20 cellular contexts compared by ENCODE assay signal in genomic region chr15:64157599-64158125, GRCh38. TPM values are rescaled to one million over a fixed set of nuclear protein-coding genes. Genes with fewer than 3 reads are reported as not detected.
DNase-seq lines count a peak whose midpoint lies in the region; ATAC-seq, FAIRE-seq and TF ChIP-seq lines count a peak whose summit lies in the region.
"Had no signal": no experiment of that assay in that cellular context is flagged by ENCODE, and none has a peak within 500 bp of the region (broad histone marks: within the 10 kb centered on the region; RNA-seq: fewer than 3 reads in every experiment).

No MANE protein-coding gene starts in this region.

- H3K27ac Mint-ChIP-seq in activated T-cell treated with anti-CD3 and anti-CD28 coated beads, Interleukin-2, amount 50 U/mL, for 24 hours: peak overlapping the region; percentile 71
- peak overlapping the region; percentile 65 to 90 (median 90) for H3K27ac Mint-ChIP-seq in IgD-negative memory B cell
- no peak overlapping the region for H3K27ac Mint-ChIP-seq in neural crest cell (ENCODE audit: unreplicated experiment)
- H3K27ac Mint-ChIP-seq: activated T-helper 2 cell treated with anti-CD3 and anti-CD28 coated beads, Interferon-gamma antibody, Interleukin-2, Interleukin-4, amounts not matched to agents 10 μg/mL and 5 μg/mL and 100 μg/mL, durations not matched to agents 14 hours and 24 hours and 36 hours; neural progenitor cell had no signal

- H3K4me3 ChIP-seq in GM12878: no peak overlapping the region
- no peak overlapping the region for H3K4me3 ChIP-seq in sigmoid colon
- H3K4me3 ChIP-seq: neural progenitor cell, Peyer's patch, thyroid gland had no signal

- no peaks in the 10 kb centered on the region for H3K9me3 Mint-ChIP-seq in activated T-cell treated with anti-CD3 and anti-CD28 coated beads, Interleukin-2, amount 50 U/mL, for 24 hours
- H3K9me3 Mint-ChIP-seq in IgD-negative memory B cell: no peaks in the 10 kb centered on the region
- no peaks in the 10 kb centered on the region for H3K9me3 Mint-ChIP-seq in neural crest cell
- H3K9me3 Mint-ChIP-seq: activated T-helper 2 cell treated with anti-CD3 and anti-CD28 coated beads, Interferon-gamma antibody, Interleukin-2, Interleukin-4, amounts not matched to agents 10 μg/mL and 5 μg/mL and 100 μg/mL, durations not matched to agents 14 hours and 24 hours and 36 hours; neural progenitor cell had no signal

- no peak for DNase-seq in activated T-cell treated with anti-CD3 and anti-CD28 coated beads, Interleukin-2, amount 50 U/mL, for 24 hours
- DNase-seq in activated T-cell treated with anti-CD3 and anti-CD28 coated beads for 4 hours (no peak), GM12878 (ENCODE audit: low read depth, low spot score) (no peak), neural crest cell (ENCODE audit: low read depth, low spot score) (no peak), GOT3 (lab: John Stamatoyannopoulos, UW) (no peak), sigmoid colon (no peak)
- DNase-seq: aorta; CD4-positive, alpha-beta memory T cell; hippocampal formation; mesendoderm; NCI-H187 treated with DMSO at 0.1 percent for 48 hours; NCI-H446; Peyer's patch; stimulated activated CD4-positive, alpha-beta T cell treated with anti-CD3 and anti-CD28 coated beads, Interleukin-12 subunit alpha, Interleukin-12 subunit beta, amount 100 ng/mL, for 4 hours had no signal

- H3K4me2 ChIP-seq in GM12878 (ENCODE audit: control insufficient read depth, insufficient read depth): peak overlapping the region; percentile 69; the same call in 1 of the 2 replicates
- H3K4me2 ChIP-seq: neural progenitor cell had no signal

- WGBS in GM12878 (ENCODE audit: insufficient coverage, insufficient replicate concordance, low lambda C conversion rate, missing lambda C conversion rate): 75% methylated on average over 1 of the region's 1 CpG
- WGBS in sigmoid colon, 2 donors: 92 to 95% methylated on average over 1 of the region's 1 CpG

- H3K27ac ChIP-seq in GM12878 (ENCODE audit: control insufficient read depth, insufficient read depth): no peak overlapping the region
- H3K27ac ChIP-seq in sigmoid colon: no peak overlapping the region
- H3K27ac ChIP-seq: neural progenitor cell, Peyer's patch had no signal

- CTCF ChIA-PET in GM12878 (lab: Yijun Ruan, JAX): interaction anchor here (0.9 to 5.6 kb wide), 3 partner anchors 14 to 76 kb away, joined by 3 to 98 read pairs (median 3); no protein-coding TSS in a partner anchor

- no peak overlapping the region for H3K4me3 Mint-ChIP-seq in activated T-cell treated with anti-CD3 and anti-CD28 coated beads, Interleukin-2, amount 50 U/mL, for 24 hours
- peak overlapping the region in 3 of 4 donors; percentile 25 to 54 (median 30) for H3K4me3 Mint-ChIP-seq in IgD-negative memory B cell
- peak overlapping the region; percentile 47 for H3K4me3 Mint-ChIP-seq in neural crest cell

- RAD21 ChIA-PET in GM12878 (lab: Charles Lee; ENCODE audit: unreplicated experiment): interaction anchor here (1.7 kb wide), 1 partner anchor 13 kb away, joined by 4 read pairs; no protein-coding TSS in a partner anchor

- H3K4me1 ChIP-seq in GM12878 (ENCODE audit: control insufficient read depth, insufficient read depth, low read length) (peaks cover 28% of the 10 kb centered on the region), sigmoid colon (peaks cover 0 to 56% (median 47%) of the 10 kb centered on the region in 4 donors)

- POLR2A ChIA-PET in GM12878 (lab: Charles Lee): interaction anchor here (1.2 to 2.8 kb wide), 3 partner anchors 13 to 66 kb away, joined by 3 to 8 read pairs (median 8); no protein-coding TSS in a partner anchor

- no peak for TF ChIP-seq RAD21 in GM12878 (IDR thresholded peaks at IDR 0.05; ENCODE audit: insufficient read depth, low read depth, low read length)

- intact Hi-C loops in GM12878 (cut with micrococcal nuclease; ENCODE audit: unreplicated experiment) (loop anchor here (10.0 kb wide), 1 partner anchor 683 kb away; no protein-coding TSS in a partner anchor), sigmoid colon (cut with DNase I) (no loop called here)

- H3K4me1 Mint-ChIP-seq in activated T-cell treated with anti-CD3 and anti-CD28 coated beads, Interleukin-2, amount 50 U/mL, for 24 hours (ENCODE audit: low read depth): peaks cover 38% of the 10 kb centered on the region
- H3K4me1 Mint-ChIP-seq in IgD-negative memory B cell (peaks cover 25 to 46% (median 34%) of the 10 kb centered on the region in 3 donors), neural crest cell (peaks cover 35% of the 10 kb centered on the region)

- TF ChIP-seq CTCF in GM12878 (IDR thresholded peaks at IDR 0.05 in 2 of 3, conservative IDR thresholded peaks at IDR 0.05 in 1 of 3; ENCODE audit: control insufficient read depth in 2 of 3, extremely low read depth in 1 of 3, insufficient read depth in 1 of 3, low read depth in 3 of 3, low read length in 3 of 3) (no peak), neural crest cell (conservative IDR thresholded peaks at IDR 0.05) (no peak), sigmoid colon (IDR thresholded peaks at IDR 0.05) (no peak)

- ATAC-seq in GM12878: no peak
- ATAC-seq in HG03442 (IDR thresholded peaks at IDR 0.05; ENCODE audit: unreplicated experiment): no peak

- TF ChIP-seq EP300 in GM12878 (IDR thresholded peaks at IDR 0.05; ENCODE audit: borderline replicate concordance in 1 of 2, control insufficient read depth in 1 of 2, low read depth in 2 of 2, low read length in 2 of 2) (no peak), sigmoid colon (IDR thresholded peaks at IDR 0.05) (no peak)

- peaks cover 54% of the 10 kb centered on the region for H3K79me2 ChIP-seq in GM12878 (ENCODE audit: control insufficient read depth, insufficient read depth, low read length)

- no peaks in the 10 kb centered on the region for H3K27me3 ChIP-seq in GM12878 (replicated peaks in 1 of 2; ENCODE audit: control insufficient read depth in 2 of 2, insufficient read depth in 2 of 2, low read length in 1 of 2)
- peaks cover 6 to 8% (median 7%) of the 10 kb centered on the region in 3 donors for H3K27me3 ChIP-seq in sigmoid colon
- H3K27me3 ChIP-seq: thyroid gland had no signal

- SMC1A ChIA-PET in GM12878 (lab: Charles Lee; ENCODE audit: uncharacterized antibody, unreplicated experiment): no interaction called here

- no peak overlapping the region for H2AFZ ChIP-seq in GM12878 (ENCODE audit: control insufficient read depth, low read depth, low read length)
- H2AFZ ChIP-seq: neural progenitor cell had no signal

- H3K36me3 Mint-ChIP-seq in activated T-cell treated with anti-CD3 and anti-CD28 coated beads, Interleukin-2, amount 50 U/mL, for 24 hours (ENCODE audit: low read depth): peaks cover 76% of the 10 kb centered on the region
- peaks cover 13% of the 10 kb centered on the region for H3K36me3 Mint-ChIP-seq in IgD-negative memory B cell
- H3K36me3 Mint-ChIP-seq in neural crest cell (ENCODE audit: low read depth): peaks cover 25% of the 10 kb centered on the region

- no peak for TF ChIP-seq POLR2A in GM12878 (IDR thresholded peaks at IDR 0.05; ENCODE audit: low read depth, low read length)
- no peak for TF ChIP-seq POLR2A in sigmoid colon (IDR thresholded peaks at IDR 0.05)

- in situ Hi-C loops in GM12878 (cut with MboI): no loop called here

- BruUV-seq in GM12878 (replicated peaks; lab: Mats Ljungman, UMichigan): no TSS peak

- no peak for FAIRE-seq in GM12878 (lab: Jason Lieb, UNC)
- FAIRE-seq: H54 had no signal

- H3K36me3 ChIP-seq in GM12878 (ENCODE audit: control insufficient read depth in 2 of 2, insufficient read depth in 2 of 2, low read length in 1 of 2): peaks cover 34 to 37% of the 10 kb centered on the region in 2 experiments; a peak in 3 of 4 replicates
- peaks cover 29 to 69% (median 63%) of the 10 kb centered on the region in 4 donors for H3K36me3 ChIP-seq in sigmoid colon
- H3K36me3 ChIP-seq: neural progenitor cell had no signal

- no peaks in the 10 kb centered on the region for H3K9me3 ChIP-seq in GM12878 (replicated peaks; ENCODE audit: control insufficient read depth, insufficient read depth, low read length)
- H3K9me3 ChIP-seq in sigmoid colon: no peaks in the 10 kb centered on the region
- H3K9me3 ChIP-seq: Peyer's patch, thyroid gland had no signal

- peaks cover 18% of the 10 kb centered on the region for H4K20me1 ChIP-seq in GM12878 (ENCODE audit: control insufficient read depth, insufficient read depth)

- H3K27me3 Mint-ChIP-seq in activated T-cell treated with anti-CD3 and anti-CD28 coated beads, Interleukin-2, amount 50 U/mL, for 24 hours: peaks cover 9% of the 10 kb centered on the region
- H3K27me3 Mint-ChIP-seq in IgD-negative memory B cell (no peaks in the 10 kb centered on the region), neural crest cell (ENCODE audit: low read depth) (peaks cover 12% of the 10 kb centered on the region)

- no peak overlapping the region for H3K9ac ChIP-seq in GM12878 (ENCODE audit: control insufficient read depth, insufficient read depth, low read length)
- H3K9ac ChIP-seq: neural progenitor cell had no signal

RNA-seq across cellular contexts. Expression of gene PPIB, which starts 5.2 kb away (rescaled TPM):
- polyA plus RNA-seq in IgD-negative memory B cell (591 TPM), GM12878 (2011; rRNA removed) (281 and 344 TPM in 2 replicates), GM12878 (2014; fragmentation: Illumina TruSeq; extraction: Trizol) (284 and 570 TPM in 2 replicates), GM12878 (2014; fragmentation: Nextera tagmentation; extraction: Ambion mirVana) (100 to 1,000 TPM; 831 to 858 TPM), GM12878 (2014; rRNA removed) (393 and 399 TPM in 2 replicates), GM12878 (2016; fragmentation: Nextera tagmentation; extraction: Ambion mirVana) (100 to 1,000 TPM; 915 to 936 TPM), sigmoid colon (100 to 1,000 TPM; 162 to 647 (median 169) TPM)
- total RNA-seq in GM12878 (2013; cell fraction: nucleolus; rRNA removed): 92.7 and 97.9 TPM in 2 replicates
- total RNA-seq in GM12878 (2014; rRNA removed) (336 and 349 TPM in 2 replicates), GM12878 (2014; rRNA removed; fragmentation: Illumina TruSeq; extraction: Trizol) (401 and 446 TPM in 2 replicates), GM12878 (2021) (404 and 424 TPM in 2 replicates), neural crest cell (398 and 406 TPM in 2 replicates), sigmoid colon (100 to 1,000 TPM; 154 to 232 (median 183) TPM)
- 388 TPM for polyA plus RNA-seq in GM12878 (2011; ENCODE audit: low read depth)
- polyA plus RNA-seq in GM12878 (2011; cell fraction: cytosol; rRNA removed): 359 and 447 TPM in 2 replicates
- polyA plus RNA-seq in GM12878 (2011; cell fraction: nucleus; rRNA removed): 184 and 201 TPM in 2 replicates
- 477 and 571 TPM in 2 replicates for polyA plus RNA-seq in GM12878 (2012)
- polyA minus RNA-seq in GM12878 (2011; rRNA and poly(A)+ RNA removed): 248 and 256 TPM in 2 replicates
- polyA minus RNA-seq in GM12878 (2011; cell fraction: cytosol; rRNA and poly(A)+ RNA removed): 100 and 121 TPM in 2 replicates
- 23.7 and 44.3 TPM in 2 replicates for polyA minus RNA-seq in GM12878 (2011; cell fraction: nucleus; rRNA and poly(A)+ RNA removed)

RNA-seq across cellular contexts. Expression of gene SNX22, which starts 6.1 kb away (rescaled TPM):
- polyA plus RNA-seq in IgD-negative memory B cell: 55.3 TPM
- total RNA-seq in GM12878 (2013; cell fraction: nucleolus; rRNA removed): 19.1 and 22.5 TPM in 2 replicates
- 23.2 and 25.7 TPM in 2 replicates for total RNA-seq in GM12878 (2014; rRNA removed)
- total RNA-seq in GM12878 (2014; rRNA removed; fragmentation: Illumina TruSeq; extraction: Trizol): 11.1 and 12.2 TPM in 2 replicates
- total RNA-seq in GM12878 (2021): 23.2 and 26.1 TPM in 2 replicates
- polyA plus RNA-seq in GM12878 (2011; ENCODE audit: low read depth): 3.8 TPM
- 3.2 and 4.4 TPM in 2 replicates for polyA plus RNA-seq in GM12878 (2011; rRNA removed)
- polyA plus RNA-seq in GM12878 (2011; cell fraction: cytosol; rRNA removed): 8.4 and 9.9 TPM in 2 replicates
- 40.5 and 42.5 TPM in 2 replicates for polyA plus RNA-seq in GM12878 (2011; cell fraction: nucleus; rRNA removed)
- 7.4 and 8.1 TPM in 2 replicates for polyA plus RNA-seq in GM12878 (2012)
- 6.6 and 10.4 TPM in 2 replicates for polyA plus RNA-seq in GM12878 (2014; fragmentation: Illumina TruSeq; extraction: Trizol)
- polyA plus RNA-seq in GM12878 (2014; fragmentation: Nextera tagmentation; extraction: Ambion mirVana): 1 to 10 TPM; 6.3 to 6.8 TPM
- 26.1 and 29.0 TPM in 2 replicates for polyA plus RNA-seq in GM12878 (2014; rRNA removed)
- 1 to 10 TPM; 6.4 to 6.9 TPM for polyA plus RNA-seq in GM12878 (2016; fragmentation: Nextera tagmentation; extraction: Ambion mirVana)
- polyA minus RNA-seq in GM12878 (2011; rRNA and poly(A)+ RNA removed): 6.1 and 10.1 TPM in 2 replicates
- 1.6 and 2.0 TPM in 2 replicates for polyA minus RNA-seq in GM12878 (2011; cell fraction: cytosol; rRNA and poly(A)+ RNA removed)
- polyA minus RNA-seq in GM12878 (2011; cell fraction: nucleus; rRNA and poly(A)+ RNA removed): 13.7 and 25.9 TPM in 2 replicates
- total RNA-seq in neural crest cell: 12.7 and 12.9 TPM in 2 replicates
- total RNA-seq in sigmoid colon: under 1 TPM in 3 of 4 donors, not detected in 1; under 0.01 to 0.95 (median 0.83) TPM
- 1 to 10 TPM in 1 of 3 donors, under 1 TPM in 1, not detected in 1; 0.23 to 8.4 TPM for polyA plus RNA-seq in sigmoid colon
